27 cellular contexts compared by ENCODE assay signal in genomic region chr6:142501795-142502194, GRCh38.
"Had no signal": no experiment of that assay in that cellular context is flagged by ENCODE, and none has a peak within 500 bp of the region (broad histone marks: within the 10 kb centered on the region; RNA-seq: fewer than 3 reads in every experiment).

No MANE protein-coding gene starts in this region.

- H3K4me1 ChIP-seq: stomach, suprapubic skin, testis, thyroid gland, tibial nerve, transverse colon, upper lobe of left lung, upper lobe of right lung, uterus, vagina had no signal

- FAIRE-seq: urothelium cell line had no signal

- H3K36me3 ChIP-seq: stomach, suprapubic skin, thoracic aorta, thyroid gland, tibial artery, tibial nerve, transverse colon, upper lobe of left lung, upper lobe of right lung, uterus, vagina had no signal

- H3K4me3 ChIP-seq: stomach, suprapubic skin, testis, thoracic aorta, thyroid gland, tibial artery, tibial nerve, transverse colon, upper lobe of left lung, upper lobe of right lung, uterus, vagina had no signal

- H3K9me3 ChIP-seq: testis, thoracic aorta, thyroid gland, tibial artery, upper lobe of right lung, vagina had no signal

- ATAC-seq: stimulated activated effector memory CD8-positive, alpha-beta T cell treated with anti-CD3 and anti-CD28 coated beads, Interleukin-12 subunit alpha, Interleukin-12 subunit beta, amount 100 ng/mL, for 72 hours; stimulated activated memory B cell treated with anti-CD40 and anti-IgM and Interleukin-4, amounts not matched to agents 10 μg/mL and 1 μg/mL and 100 μg/mL, for 72 hours; stimulated activated naive B cell treated with anti-CD40 and anti-IgM and Interleukin-4, amounts not matched to agents 10 μg/mL and 1 μg/mL and 100 μg/mL, for 72 hours; stimulated activated naive CD8-positive, alpha-beta T cell treated with anti-CD3 and anti-CD28 coated beads, Interleukin-15, amount 100 ng/mL, for 72 hours; stimulated activated naive CD8-positive, alpha-beta T cell treated with anti-CD3 and anti-CD28 coated beads, Interleukin-15, Interleukin-2, amounts not matched to agents 100 U/mL and 50 U/mL, for 24 hours; upper lobe of right lung had no signal

- H3K27me3 ChIP-seq: stomach, suprapubic skin, testis, thyroid gland, tibial artery, tibial nerve, transverse colon, upper lobe of left lung, upper lobe of right lung, uterus, vagina had no signal

- DNase-seq: stimulated activated CD4-positive, alpha-beta T cell treated with anti-CD3 and anti-CD28 coated beads, Interleukin-2, amount 100 ng/mL, for 48 hours; stimulated activated CD4-positive, alpha-beta T cell treated with anti-CD3 and anti-CD28 coated beads, Interleukin-4, amount 100 ng/mL, for 1 hour; stimulated activated CD4-positive, alpha-beta T cell treated with anti-CD3 and anti-CD28 coated beads, Interleukin-4, amount 100 ng/mL, for 24 hours; stimulated activated CD4-positive, alpha-beta T cell treated with anti-CD3 and anti-CD28 coated beads, Interleukin-4, amount 100 ng/mL, for 4 hours; stimulated activated CD8-positive, alpha-beta memory T cell treated with anti-CD3 and anti-CD28 coated beads, Interleukin-4, amount 100 ng/mL, for 48 hours; stimulated activated naive B cell treated with anti-CD40 and anti-IgM and Interleukin-4, amounts not matched to agents 10 μg/mL and 1 μg/mL and 100 μg/mL, for 72 hours; stimulated activated naive CD4-positive, alpha-beta T cell; stimulated activated naive CD4-positive, alpha-beta T cell treated with Interleukin-2 at 50 U/mL for 16 hours; stimulated activated naive CD8-positive, alpha-beta T cell treated with anti-CD3 and anti-CD28 coated beads, Interleukin-15, amount 100 ng/mL, for 72 hours; stimulated activated naive CD8-positive, alpha-beta T cell treated with anti-CD3 and anti-CD28 coated beads, Interleukin-15, Interleukin-2, amounts not matched to agents 100 U/mL and 50 U/mL, for 24 hours; stomach; substantia nigra; testis; thyroid gland; tibial artery; transverse colon; trophoblast cell; upper lobe of left lung; upper lobe of right lung; uterus had no signal

- H3K27ac ChIP-seq: stomach, suprapubic skin, testis, thoracic aorta, thyroid gland, tibial artery, tibial nerve, transverse colon, upper lobe of left lung, upper lobe of right lung, uterus, vagina had no signal
